Comparison of ENCODE assay signal across 21 cellular contexts in genomic region chr11:118537409-118537980, GRCh38. TPM values are rescaled to one million over a fixed set of nuclear protein-coding genes. Genes with fewer than 3 reads are reported as not detected.
"Had no signal": no experiment of that assay in that cellular context is flagged by ENCODE, and none has a peak within 500 bp of the region (broad histone marks: within the 10 kb centered on the region; RNA-seq: fewer than 3 reads in every experiment).

No MANE protein-coding gene starts in this region.

- H2AFZ ChIP-seq: parathyroid adenoma had no signal

- H3K9ac ChIP-seq: parathyroid adenoma had no signal

- H3K4me1 ChIP-seq: heart left ventricle, parathyroid adenoma, suprapubic skin had no signal

- H3K9me3 Mint-ChIP-seq: activated naive CD8-positive, alpha-beta T cell treated with anti-CD3 and anti-CD28 coated beads for 36 hours; memory B cell; nephron progenitor cell; stimulated activated memory B cell treated with anti-CD40 and anti-IgM and Interleukin-4, amounts not matched to agents 10 μg/mL and 1 μg/mL and 100 μg/mL, for 72 hours had no signal

- H3K27me3 Mint-ChIP-seq: activated naive CD8-positive, alpha-beta T cell treated with anti-CD3 and anti-CD28 coated beads for 36 hours; memory B cell; stimulated activated memory B cell treated with anti-CD40 and anti-IgM and Interleukin-4, amounts not matched to agents 10 μg/mL and 1 μg/mL and 100 μg/mL, for 72 hours had no signal

- H3K4me3 ChIP-seq: coronary artery, heart left ventricle, mucosa of descending colon, right lobe of liver, stomach, suprapubic skin, tibial nerve had no signal

- H3K27ac ChIP-seq: epithelial cell of prostate, heart left ventricle, parathyroid adenoma, right lobe of liver, stomach, suprapubic skin, tibial nerve had no signal

- H3K79me2 ChIP-seq: parathyroid adenoma had no signal

- FAIRE-seq: islet of Langerhans, small intestine had no signal

- H3K9me3 ChIP-seq: heart left ventricle, mucosa of descending colon, right lobe of liver, stomach, suprapubic skin, tibial nerve had no signal

- H3K27ac Mint-ChIP-seq: activated naive CD8-positive, alpha-beta T cell treated with anti-CD3 and anti-CD28 coated beads for 36 hours; memory B cell; stimulated activated memory B cell treated with anti-CD40 and anti-IgM and Interleukin-4, amounts not matched to agents 10 μg/mL and 1 μg/mL and 100 μg/mL, for 72 hours; WTC11 had no signal

- DNase-seq: activated naive CD4-positive, alpha-beta T cell treated with Interleukin-2 at 50 U/mL for 16 hours; activated naive CD8-positive, alpha-beta T cell treated with anti-CD3 and anti-CD28 coated beads for 36 hours; cerebellar nuclear complex; heart left ventricle; mucosa of descending colon; nephron progenitor cell; right lobe of liver; stimulated activated CD4-positive, alpha-beta T cell treated with anti-CD3 and anti-CD28 coated beads, Interleukin-15, amount 100 ng/mL, for 24 hours; stomach; T-helper 9 cell had no signal

- H3K27me3 ChIP-seq: heart left ventricle, right lobe of liver, stomach, suprapubic skin, tibial nerve had no signal

- ATAC-seq: heart left ventricle; mucosa of descending colon; stimulated activated memory B cell treated with anti-CD40 and anti-IgM and Interleukin-4, amounts not matched to agents 10 μg/mL and 1 μg/mL and 100 μg/mL, for 72 hours; WTC11 had no signal

- H3K4me1 Mint-ChIP-seq: activated naive CD8-positive, alpha-beta T cell treated with anti-CD3 and anti-CD28 coated beads for 36 hours; memory B cell; stimulated activated memory B cell treated with anti-CD40 and anti-IgM and Interleukin-4, amounts not matched to agents 10 μg/mL and 1 μg/mL and 100 μg/mL, for 72 hours; WTC11 had no signal

- H3K4me3 Mint-ChIP-seq: activated naive CD8-positive, alpha-beta T cell treated with anti-CD3 and anti-CD28 coated beads for 36 hours; memory B cell; nephron progenitor cell; stimulated activated memory B cell treated with anti-CD40 and anti-IgM and Interleukin-4, amounts not matched to agents 10 μg/mL and 1 μg/mL and 100 μg/mL, for 72 hours; WTC11 had no signal

RNA-seq across cellular contexts. Expression of gene TTC36, which starts 10.2 kb away (rescaled TPM):
- total RNA-seq: urinary bladder had no signal
